Comparison of ENCODE assay signal across 8 cellular contexts in genomic region chr15:33194704-33195261, GRCh38. TPM values are rescaled to one million over a fixed set of nuclear protein-coding genes. Genes with fewer than 3 reads are reported as not detected.
DNase-seq lines count a peak whose midpoint lies in the region; ATAC-seq and TF ChIP-seq lines count a peak whose summit lies in the region.

Gene FMN1, minus strand, starts transcription at chr15:33194714. Its CDS starts 39,800 bp downstream, at chr15:33154914.

- TF ChIP-seq CTCF in WI38 (IDR thresholded peaks at IDR 0.05; ENCODE audit: low read depth, low read length), result no peak

- peak; percentile 95 for ATAC-seq in HG02610 (IDR thresholded peaks at IDR 0.05; ENCODE audit: unreplicated experiment)
- ATAC-seq in sciatic nerve, result peak; percentile 100

- in situ Hi-C loops in T47D (cut with HindIII; ENCODE audit: low pct_unique_long_range_greater_than_20kb, low sequenced_read_pairs), result no loop called here

- DNase-seq in NCI-H187 treated with DMSO at 0.1 percent for 48 hours (lab: John Stamatoyannopoulos, UW) (peak; percentile 48), T47D (ENCODE audit: low read depth in 1 of 2, low spot score in 1 of 2) (peak; percentile 65 to 92), sciatic nerve (ENCODE audit: low spot score) (peak; percentile 94), HuH-7 (ENCODE audit: low spot score) (no peak)

- H3K4me3 ChIP-seq in GM08714 (ENCODE audit: low read length) (peak within 1 kb of the TSS; percentile 26; the same call in 1 of the 2 replicates), WI38 (ENCODE audit: low read depth, low read length) (peak within 1 kb of the TSS; percentile 56), iPS-11a (ENCODE audit: low read depth, low read length) (peak within 1 kb of the TSS; percentile 65)

- intact Hi-C loops in sciatic nerve (cut with DNase I), result no loop called here

RNA-seq across cellular contexts. Expression of gene FMN1, which starts in this region (rescaled TPM):
- total RNA-seq in sciatic nerve, result 10.0 TPM
